ENCODE assay signal across 16 cellular contexts in genomic region chr22:19175602-19176174, GRCh38. TPM values are rescaled to one million over a fixed set of nuclear protein-coding genes. Genes with fewer than 3 reads are reported as not detected.
DNase-seq lines count a peak whose midpoint lies in the region; ATAC-seq and TF ChIP-seq lines count a peak whose summit lies in the region.
"Had no signal": no experiment of that assay in that cellular context is flagged by ENCODE, and none has a peak within 500 bp of the region (broad histone marks: within the 10 kb centered on the region; RNA-seq: fewer than 3 reads in every experiment).

No MANE protein-coding gene starts in this region.

- H3K27ac Mint-ChIP-seq in natural killer cell treated with Interleukin-12 subunit alpha and Interleukin-12 subunit beta and Interleukin-15 and Interleukin-18, amount 100 ng/mL, for 72 hours: no peak overlapping the region
- H3K27ac Mint-ChIP-seq in natural killer cell (no peak overlapping the region), T-helper 17 cell (no peak overlapping the region), CD14-positive monocyte (peak overlapping the region in 1 of 7 donors; percentile 61)

- ATAC-seq in natural killer cell treated with Interleukin-12 subunit alpha and Interleukin-12 subunit beta and Interleukin-15 and Interleukin-18, amount 100 ng/mL, for 72 hours: no peak
- ATAC-seq in natural killer cell (no peak), T-helper 17 cell (no peak), GM21390 (IDR thresholded peaks at IDR 0.05; ENCODE audit: unreplicated experiment) (no peak)
- ATAC-seq: heart right ventricle had no signal

- no peaks in the 10 kb centered on the region for H3K36me3 Mint-ChIP-seq in natural killer cell treated with Interleukin-12 subunit alpha and Interleukin-12 subunit beta and Interleukin-15 and Interleukin-18, amount 100 ng/mL, for 72 hours
- H3K36me3 Mint-ChIP-seq in natural killer cell (no peaks in the 10 kb centered on the region), T-helper 17 cell (ENCODE audit: low read depth) (peaks cover 3% of the 10 kb centered on the region), CD14-positive monocyte (no peaks in the 10 kb centered on the region)

- TF ChIP-seq CTCF in natural killer cell (IDR thresholded peaks at IDR 0.05): no peak
- no peak for TF ChIP-seq CTCF in CD14-positive monocyte (IDR thresholded peaks at IDR 0.05)

- H3K9me3 Mint-ChIP-seq in natural killer cell treated with Interleukin-12 subunit alpha and Interleukin-12 subunit beta and Interleukin-15 and Interleukin-18, amount 100 ng/mL, for 72 hours: no peaks in the 10 kb centered on the region
- H3K9me3 Mint-ChIP-seq in natural killer cell: no peaks in the 10 kb centered on the region
- no peaks in the 10 kb centered on the region for H3K9me3 Mint-ChIP-seq in CD14-positive monocyte

- intact Hi-C loops in natural killer cell (cut with micrococcal nuclease) (no loop called here), CD14-positive monocyte (cut with micrococcal nuclease) (loop anchor here in 1 of 2 donors (5.0 kb wide), 1 partner anchor 117 kb away; the partner anchor contains the start of gene CLTCL1)

- no peaks in the 10 kb centered on the region for H3K27me3 Mint-ChIP-seq in natural killer cell treated with Interleukin-12 subunit alpha and Interleukin-12 subunit beta and Interleukin-15 and Interleukin-18, amount 100 ng/mL, for 72 hours
- H3K27me3 Mint-ChIP-seq in natural killer cell (ENCODE audit: low read depth in 2 of 2) (no peaks in the 10 kb centered on the region), T-helper 17 cell (no peaks in the 10 kb centered on the region), CD14-positive monocyte (ENCODE audit: low read depth in 3 of 3) (peaks cover 3 to 6% (median 4%) of the 10 kb centered on the region in 3 donors)

- H3K4me1 Mint-ChIP-seq in natural killer cell treated with Interleukin-12 subunit alpha and Interleukin-12 subunit beta and Interleukin-15 and Interleukin-18, amount 100 ng/mL, for 72 hours (ENCODE audit: low read depth in 2 of 2): peaks cover 15 to 24% of the 10 kb centered on the region in 2 donors
- H3K4me1 Mint-ChIP-seq in natural killer cell (peaks cover 19 to 36% of the 10 kb centered on the region in 2 donors), T-helper 17 cell (peaks cover 29% of the 10 kb centered on the region), CD14-positive monocyte (peaks cover 45% of the 10 kb centered on the region)

- no peak for DNase-seq in natural killer cell treated with Interleukin-12 subunit alpha and Interleukin-12 subunit beta and Interleukin-15 and Interleukin-18, amount 100 ng/mL, for 72 hours (ENCODE audit: low spot score)
- no peak for DNase-seq in natural killer cell
- no peak for DNase-seq in T-helper 17 cell
- DNase-seq in islet precursor cell: peak; percentile 53
- no peak for DNase-seq in CD14-positive monocyte (ENCODE audit: low spot score)
- DNase-seq in NCI-H2029 (lab: John Stamatoyannopoulos, UW): no peak
- no peak for DNase-seq in activated effector memory CD4-positive, alpha-beta T cell treated with anti-CD3 and anti-CD28 coated beads, Interleukin-2, amount 50 U/mL, for 16 hours
- DNase-seq: activated CD4-positive, alpha-beta T cell treated with anti-CD3 and anti-CD28 coated beads for 48 hours; amygdala; heart right ventricle; NCI-H2171 treated with DMSO at 0.1 percent for 48 hours; SHP77; testis had no signal

- no peaks in the 10 kb centered on the region for H3K9me3 ChIP-seq in T-helper 17 cell (ENCODE audit: control insufficient read depth, low read length, poor library complexity, severe bottlenecking)
- H3K9me3 ChIP-seq: BE2C, heart right ventricle, testis had no signal

- H3K4me3 Mint-ChIP-seq in natural killer cell treated with Interleukin-12 subunit alpha and Interleukin-12 subunit beta and Interleukin-15 and Interleukin-18, amount 100 ng/mL, for 72 hours: peak overlapping the region; percentile 24
- no peak overlapping the region for H3K4me3 Mint-ChIP-seq in natural killer cell
- peak overlapping the region; percentile 50 for H3K4me3 Mint-ChIP-seq in T-helper 17 cell
- H3K4me3 Mint-ChIP-seq in CD14-positive monocyte: no peak overlapping the region

RNA-seq across cellular contexts. Expression of gene SLC25A1, which starts 2.8 kb away (rescaled TPM):
- 10 to 100 TPM; 44.5 to 44.7 TPM for total RNA-seq in natural killer cell treated with Interleukin-12 subunit alpha and Interleukin-12 subunit beta and Interleukin-15 and Interleukin-18, amount 100 ng/mL, for 72 hours
- 10 to 100 TPM; 24.8 to 29.6 (median 26.9) TPM for total RNA-seq in natural killer cell
- total RNA-seq in T-helper 17 cell: 10 to 100 TPM; 18.4 to 21.3 TPM
- polyA plus RNA-seq in CD14-positive monocyte: 10 to 100 TPM; 35.1 to 37.4 TPM

RNA-seq across cellular contexts. Expression of gene GSC2, which starts 25.6 kb away (rescaled TPM):
- total RNA-seq in natural killer cell treated with Interleukin-12 subunit alpha and Interleukin-12 subunit beta and Interleukin-15 and Interleukin-18, amount 100 ng/mL, for 72 hours: not detected
- total RNA-seq in natural killer cell (not detected), T-helper 17 cell (not detected)
- polyA plus RNA-seq in CD14-positive monocyte: not detected
- total RNA-seq: heart right ventricle, lung had no signal
- polyA plus RNA-seq: heart right ventricle, lung had no signal

RNA-seq across cellular contexts. Expression of gene ESS2, which starts 31.2 kb away (rescaled TPM):
- total RNA-seq in natural killer cell treated with Interleukin-12 subunit alpha and Interleukin-12 subunit beta and Interleukin-15 and Interleukin-18, amount 100 ng/mL, for 72 hours: 10 to 100 TPM; 30.0 to 38.6 TPM
- total RNA-seq in natural killer cell (10 to 100 TPM; 47.6 to 51.6 (median 47.7) TPM), T-helper 17 cell (10 to 100 TPM; 34.7 to 46.5 TPM)
- polyA plus RNA-seq in CD14-positive monocyte: 1 to 10 TPM; 4.0 to 5.5 TPM

RNA-seq across cellular contexts. Expression of gene TSSK2, which starts 44.6 kb away (rescaled TPM):
- under 1 TPM in 1 of 2 donors, not detected in 1; 0.39 TPM for total RNA-seq in natural killer cell treated with Interleukin-12 subunit alpha and Interleukin-12 subunit beta and Interleukin-15 and Interleukin-18, amount 100 ng/mL, for 72 hours
- total RNA-seq in natural killer cell: not detected
- total RNA-seq in T-helper 17 cell: under 1 TPM; 0.20 to 0.29 TPM
- not detected for polyA plus RNA-seq in CD14-positive monocyte

RNA-seq across cellular contexts. Expression of gene DGCR2, which starts 53.5 kb away (rescaled TPM):
- total RNA-seq in natural killer cell treated with Interleukin-12 subunit alpha and Interleukin-12 subunit beta and Interleukin-15 and Interleukin-18, amount 100 ng/mL, for 72 hours: 10 to 100 TPM; 29.6 to 34.6 TPM
- 10 to 100 TPM; 27.5 to 44.1 (median 41.3) TPM for total RNA-seq in natural killer cell
- total RNA-seq in T-helper 17 cell: 10 to 100 TPM; 37.7 TPM
- 10 to 100 TPM; 28.9 to 37.0 TPM for polyA plus RNA-seq in CD14-positive monocyte

Comparison
In these comparisons a context has a peak if more than half of its experiments do, and no peak if none do; other contexts are left out.
1. H3K4me3 Mint-ChIP-seq: peak in natural killer cell treated with Interleukin-12 subunit alpha and Interleukin-12 subunit beta and Interleukin-15 and Interleukin-18, amount 100 ng/mL, for 72 hours (single experiment) and T-helper 17 cell (single experiment); none in natural killer cell (single experiment) and CD14-positive monocyte (0 of 2).